ENCODE assay signal across 9 cellular contexts in the genomic region with DNA sequence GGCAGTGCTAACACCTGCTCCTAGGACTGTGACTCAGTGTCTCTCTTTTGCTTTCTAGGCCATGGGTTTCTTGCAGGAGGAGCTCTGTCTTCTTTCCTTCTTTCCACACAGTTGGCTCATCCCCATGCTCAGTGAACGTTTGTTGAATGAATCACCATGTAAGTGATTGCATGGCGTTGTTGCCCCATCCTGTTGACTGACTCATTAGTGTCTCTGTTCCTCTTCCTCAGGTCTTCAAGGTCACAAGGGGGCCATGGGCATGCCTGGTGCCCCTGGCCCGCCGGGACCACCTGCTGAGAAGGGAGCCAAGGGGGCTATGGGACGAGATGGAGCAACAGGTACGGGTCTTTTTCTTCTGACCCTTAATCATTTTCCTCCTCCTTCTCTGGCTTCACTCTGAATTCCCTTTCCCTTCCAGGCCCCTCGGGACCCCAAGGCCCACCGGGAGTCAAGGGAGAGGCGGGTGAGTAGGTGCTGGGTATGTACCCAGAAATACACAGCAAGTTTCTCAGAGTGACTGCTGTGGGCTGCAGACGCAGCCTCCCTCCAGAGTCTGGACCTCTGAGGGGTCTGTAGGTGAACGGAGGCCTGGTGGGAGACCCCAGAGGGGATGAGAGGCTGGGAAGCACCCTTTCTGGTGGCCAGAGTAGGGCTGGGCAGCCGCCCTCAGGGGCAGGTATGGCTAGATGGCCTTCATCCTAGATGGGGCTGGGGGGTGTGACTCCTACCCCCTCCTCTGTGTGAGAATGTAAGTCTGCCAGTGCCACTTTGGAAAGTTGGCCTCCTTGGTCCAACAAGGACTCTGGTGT.
DNase-seq lines count a peak whose midpoint lies in the region; ATAC-seq, FAIRE-seq and TF ChIP-seq lines count a peak whose summit lies in the region.
"Had no signal": no experiment of that assay in that cellular context is flagged by ENCODE, and none has a peak within 500 bp of the region (broad histone marks: within the 10 kb centered on the region; RNA-seq: fewer than 3 reads in every experiment).

No MANE protein-coding gene starts in this region.

- FAIRE-seq in H54 (lab: Jason Lieb, UNC) (no peak), RCC 7860 (lab: Jason Lieb, UNC) (no peak)

- DNase-seq in H54 (ENCODE audit: insufficient read length, low spot score) = peak; percentile 24
- DNase-seq in RCC 7860 (ENCODE audit: low spot score) = peak; percentile 16
- DNase-seq in fibroblast of the conjunctiva (ENCODE audit: low read depth) = peak; percentile 50
- DNase-seq in skeletal muscle cell (ENCODE audit: low read depth) = peak; percentile 33
- DNase-seq in NCI-H2227 (lab: John Stamatoyannopoulos, UW; ENCODE audit: unreplicated experiment) = no peak
- DNase-seq in stimulated activated CD4-positive, alpha-beta T cell treated with anti-CD3 and anti-CD28 coated beads, Interleukin-15, amount 100 ng/mL, for 24 hours = no peak

- no peak overlapping the region for H3K4me3 ChIP-seq in skeletal muscle cell (ENCODE audit: low read depth, low read length)
- H3K4me3 ChIP-seq: SK-N-MC had no signal

- no peak for ATAC-seq in GM18868 (IDR thresholded peaks at IDR 0.05; ENCODE audit: unreplicated experiment)
- no peak for ATAC-seq in GM19351 (IDR thresholded peaks at IDR 0.05; ENCODE audit: unreplicated experiment)

- no peak for TF ChIP-seq POLR2A in H54 (IDR thresholded peaks at IDR 0.05; ENCODE audit: low read depth, low read length)

Comparison
In these comparisons a context has a peak if more than half of its experiments do, and no peak if none do; other contexts are left out.
1. DNase-seq: peak in H54 (single experiment), RCC 7860 (single experiment), fibroblast of the conjunctiva (single experiment) and skeletal muscle cell (single experiment); none in NCI-H2227 (single experiment) and stimulated activated CD4-positive, alpha-beta T cell treated with anti-CD3 and anti-CD28 coated beads, Interleukin-15, amount 100 ng/mL, for 24 hours (single experiment).